9 cellular contexts compared by ENCODE assay signal in genomic region chr20:31570021-31570463, GRCh38. TPM values are rescaled to one million over a fixed set of nuclear protein-coding genes. Genes with fewer than 3 reads are reported as not detected.
DNase-seq lines count a peak whose midpoint lies in the region; ATAC-seq and TF ChIP-seq lines count a peak whose summit lies in the region.
"Had no signal": no experiment of that assay in that cellular context is flagged by ENCODE, and none has a peak within 500 bp of the region (broad histone marks: within the 10 kb centered on the region; RNA-seq: fewer than 3 reads in every experiment).

No MANE protein-coding gene starts in this region.

- DNase-seq in activated CD4-positive, alpha-beta T cell treated with anti-CD3 and anti-CD28 coated beads for 36 hours, result no peak
- DNase-seq in activated CD4-positive, alpha-beta T cell treated with anti-CD3 and anti-CD28 coated beads, Interleukin-2, amount 50 U/mL, for 48 hours, result no peak
- DNase-seq in thoracic aorta (ENCODE audit: low spot score) (no peak), DMS79 (lab: John Stamatoyannopoulos, UW) (no peak)
- DNase-seq in NK-92 treated with Interleukin-12 subunit alpha and Interleukin-12 subunit beta, amount 100 ng/mL, for 24 hours (lab: John Stamatoyannopoulos, UW), result no peak

- intact Hi-C loops in activated CD4-positive, alpha-beta T cell treated with anti-CD3 and anti-CD28 coated beads for 36 hours (cut with DNase I, micrococcal nuclease), result no loop called here

- peaks cover 19% of the 10 kb centered on the region for H3K36me3 Mint-ChIP-seq in activated CD4-positive, alpha-beta T cell treated with anti-CD3 and anti-CD28 coated beads for 36 hours (ENCODE audit: low read depth)
- H3K36me3 Mint-ChIP-seq in brain, result peaks cover 4% of the 10 kb centered on the region

- H3K4me3 ChIP-seq in mucosa of rectum (ENCODE audit: low read length in 2 of 2), result no peak overlapping the region
- H3K4me3 ChIP-seq in thoracic aorta, result no peak overlapping the region

- ATAC-seq in activated CD4-positive, alpha-beta T cell treated with anti-CD3 and anti-CD28 coated beads for 36 hours, result no peak
- no peak for ATAC-seq in thoracic aorta (ENCODE audit: insufficient number of reproducible peaks, low FRiP score, low read depth)
- ATAC-seq in GM21528 (IDR thresholded peaks at IDR 0.05; ENCODE audit: low FRiP score, unreplicated experiment), result no peak

- peak overlapping the region; percentile 51 for H3K27ac Mint-ChIP-seq in activated CD4-positive, alpha-beta T cell treated with anti-CD3 and anti-CD28 coated beads for 36 hours
- peak overlapping the region; percentile 82 to 96 (median 86) for H3K27ac Mint-ChIP-seq in brain
- H3K27ac Mint-ChIP-seq: dendritic cell treated with granulocyte-macrophage colony-stimulating factor and Interleukin-4, amounts not matched to agents 40 ng/mL and 50 ng/mL, for 4 days had no signal

- H3K4me1 Mint-ChIP-seq in activated CD4-positive, alpha-beta T cell treated with anti-CD3 and anti-CD28 coated beads for 36 hours, result peaks cover 41% of the 10 kb centered on the region
- H3K4me1 Mint-ChIP-seq in brain, result peaks cover 37% of the 10 kb centered on the region

- no peaks in the 10 kb centered on the region for H3K9me3 Mint-ChIP-seq in activated CD4-positive, alpha-beta T cell treated with anti-CD3 and anti-CD28 coated beads for 36 hours (ENCODE audit: low read depth)
- no peaks in the 10 kb centered on the region for H3K9me3 Mint-ChIP-seq in brain
- H3K9me3 Mint-ChIP-seq: dendritic cell treated with granulocyte-macrophage colony-stimulating factor and Interleukin-4, amounts not matched to agents 40 ng/mL and 50 ng/mL, for 4 days had no signal

- H3K27me3 ChIP-seq in mucosa of rectum (ENCODE audit: control insufficient read depth in 2 of 2, insufficient read depth in 2 of 2, low read length in 2 of 2) (no peaks in the 10 kb centered on the region), thoracic aorta (replicated peaks; ENCODE audit: insufficient read depth) (no peaks in the 10 kb centered on the region)

- H3K27me3 Mint-ChIP-seq in activated CD4-positive, alpha-beta T cell treated with anti-CD3 and anti-CD28 coated beads for 36 hours, result no peaks in the 10 kb centered on the region
- H3K27me3 Mint-ChIP-seq in brain, result no peaks in the 10 kb centered on the region
- H3K27me3 Mint-ChIP-seq: dendritic cell treated with granulocyte-macrophage colony-stimulating factor and Interleukin-4, amounts not matched to agents 40 ng/mL and 50 ng/mL, for 4 days had no signal

- CTCF ChIA-PET in activated CD4-positive, alpha-beta T cell treated with anti-CD3 and anti-CD28 coated beads for 36 hours (lab: Charles Lee), result interaction anchor here (0.7 to 31.0 kb wide), 17 partner anchors 8 to 277 kb away, joined by 3 to 712 read pairs (median 4); partner anchors contain the start of gene ID1

- H3K9me3 ChIP-seq in mucosa of rectum (ENCODE audit: control insufficient read depth in 2 of 2, low read length in 2 of 2) (no peaks in the 10 kb centered on the region), thoracic aorta (no peaks in the 10 kb centered on the region)

- H3K9ac ChIP-seq in mucosa of rectum (ENCODE audit: low read depth in 1 of 2, low read length in 2 of 2), result peak overlapping the region; percentile 24 to 58

- peak overlapping the region; percentile 72 to 77 for H3K27ac ChIP-seq in mucosa of rectum (ENCODE audit: low read depth in 2 of 2, low read length in 2 of 2)
- H3K27ac ChIP-seq in thoracic aorta, result peak overlapping the region; percentile 89 to 96

- no peak overlapping the region for H3K4me3 Mint-ChIP-seq in activated CD4-positive, alpha-beta T cell treated with anti-CD3 and anti-CD28 coated beads for 36 hours
- H3K4me3 Mint-ChIP-seq in brain, result no peak overlapping the region
- H3K4me3 Mint-ChIP-seq: dendritic cell treated with granulocyte-macrophage colony-stimulating factor and Interleukin-4, amounts not matched to agents 40 ng/mL and 50 ng/mL, for 4 days had no signal

- H3K4me1 ChIP-seq in mucosa of rectum (ENCODE audit: control insufficient read depth in 2 of 2, insufficient read depth in 2 of 2, low read length in 2 of 2) (peaks cover 40 to 55% of the 10 kb centered on the region in 2 donors), thoracic aorta (ENCODE audit: control insufficient read depth in 1 of 2, low read depth in 2 of 2) (peaks cover 13 to 46% of the 10 kb centered on the region in 2 donors)

- POLR2A ChIA-PET in activated CD4-positive, alpha-beta T cell treated with anti-CD3 and anti-CD28 coated beads for 36 hours (lab: Charles Lee), result interaction anchor here (1.6 to 1.7 kb wide), 2 partner anchors 33 to 43 kb away, joined by 4 to 5 read pairs; no protein-coding TSS in a partner anchor

- TF ChIP-seq CTCF in brain (conservative IDR thresholded peaks at IDR 0.05), result no peak
- no peak for TF ChIP-seq CTCF in thoracic aorta (IDR thresholded peaks at IDR 0.05)

- H3K36me3 ChIP-seq in mucosa of rectum (ENCODE audit: control insufficient read depth in 2 of 2, insufficient read depth in 2 of 2, low read length in 2 of 2) (peaks cover 9 to 18% of the 10 kb centered on the region in 2 donors), thoracic aorta (peaks cover 3% of the 10 kb centered on the region)

RNA-seq across cellular contexts. Expression of gene ID1, which starts 35.0 kb away (rescaled TPM):
- 1 to 10 TPM; 2.2 to 3.5 TPM for total RNA-seq in activated CD4-positive, alpha-beta T cell treated with anti-CD3 and anti-CD28 coated beads for 36 hours
- 109 TPM for polyA plus RNA-seq in brain (ENCODE audit: insufficient read depth, low read depth, low replicate concordance)
- 100 to 1,000 TPM; 310 to 944 TPM for total RNA-seq in thoracic aorta

RNA-seq across cellular contexts. Expression of gene HM13, which starts 55.8 kb away (rescaled TPM):
- 100 to 1,000 TPM; 108 to 111 TPM for total RNA-seq in activated CD4-positive, alpha-beta T cell treated with anti-CD3 and anti-CD28 coated beads for 36 hours
- polyA plus RNA-seq in brain (ENCODE audit: insufficient read depth, low read depth, low replicate concordance), result 169 TPM
- 10 to 100 TPM; 71.6 to 76.7 TPM for total RNA-seq in thoracic aorta

Comparison
In these comparisons a context has a peak if more than half of its experiments do, and no peak if none do; other contexts are left out.
1. RNA of gene ID1, which starts 35.0 kb away (total RNA-seq): 310 to 944 TPM in thoracic aorta; 2.2 to 3.5 TPM in activated CD4-positive, alpha-beta T cell treated with anti-CD3 and anti-CD28 coated beads for 36 hours; every median in the first group is over 10 times any median in the second.